Comparison of ENCODE assay signal across 1 cellular context in genomic region chr5:96714951-96715451, GRCh38.
TF ChIP-seq lines count a peak whose summit lies in the region.

No MANE protein-coding gene starts in this region.

TF ChIP-seq in HepG2, 621 proteins besides CTCF, POLR2A, EP300 and RAD21 (continued from another document):
- TF ChIP-seq, protein P1, sequence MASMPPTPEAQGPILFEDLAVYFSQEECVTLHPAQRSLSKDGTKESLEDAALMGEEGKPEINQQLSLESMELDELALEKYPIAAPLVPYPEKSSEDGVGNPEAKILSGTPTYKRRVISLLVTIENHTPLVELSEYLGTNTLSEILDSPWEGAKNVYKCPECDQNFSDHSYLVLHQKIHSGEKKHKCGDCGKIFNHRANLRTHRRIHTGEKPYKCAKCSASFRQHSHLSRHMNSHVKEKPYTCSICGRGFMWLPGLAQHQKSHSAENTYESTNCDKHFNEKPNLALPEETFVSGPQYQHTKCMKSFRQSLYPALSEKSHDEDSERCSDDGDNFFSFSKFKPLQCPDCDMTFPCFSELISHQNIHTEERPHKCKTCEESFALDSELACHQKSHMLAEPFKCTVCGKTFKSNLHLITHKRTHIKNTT (CRISPR knock-in tag; IDR thresholded peaks at IDR 0.05) = no peak
- TF ChIP-seq SKIL (CRISPR knock-in tag; IDR thresholded peaks at IDR 0.05; ENCODE audit: borderline replicate concordance) = no peak
- TF ChIP-seq MATR3 (CRISPR knock-in tag; IDR thresholded peaks at IDR 0.05) = no peak
- TF ChIP-seq ZNF883 (CRISPR knock-in tag; IDR thresholded peaks at IDR 0.05; ENCODE audit: not compliant biosample characterization) = no peak
- TF ChIP-seq SOX6 (IDR thresholded peaks at IDR 0.05) = no peak
- TF ChIP-seq SOX6 (CRISPR knock-in tag; IDR thresholded peaks at IDR 0.05) = peak; percentile 99
- TF ChIP-seq GABPB1 (CRISPR knock-in tag; IDR thresholded peaks at IDR 0.05) = no peak
- TF ChIP-seq ZNF12 (CRISPR knock-in tag; IDR thresholded peaks at IDR 0.05) = peak; percentile 66; the same call in 1 of the 2 replicates
- TF ChIP-seq ZNF326 (CRISPR knock-in tag; IDR thresholded peaks at IDR 0.05; ENCODE audit: borderline replicate concordance) = no peak
- peak; percentile 99 for TF ChIP-seq FOXJ3 (CRISPR knock-in tag; IDR thresholded peaks at IDR 0.05; ENCODE audit: borderline replicate concordance)
- TF ChIP-seq ETV5 (CRISPR knock-in tag; IDR thresholded peaks at IDR 0.05; ENCODE audit: borderline replicate concordance) = peak; percentile 18; the same call in 1 of the 2 replicates
- no peak for TF ChIP-seq ZNF264 (CRISPR knock-in tag; IDR thresholded peaks at IDR 0.05)
- TF ChIP-seq ATF7-NPFF (CRISPR knock-in tag; IDR thresholded peaks at IDR 0.05; ENCODE audit: low read depth) = no peak
- TF ChIP-seq TFAP4 (IDR thresholded peaks at IDR 0.05; ENCODE audit: borderline replicate concordance, low read depth) = peak; percentile 100
- TF ChIP-seq CEBPG (CRISPR knock-in tag; IDR thresholded peaks at IDR 0.05) = peak; percentile 99
- no peak for TF ChIP-seq ZMAT5 (CRISPR knock-in tag; IDR thresholded peaks at IDR 0.05; ENCODE audit: borderline replicate concordance, low read depth)
- no peak for TF ChIP-seq ZNF253 (CRISPR knock-in tag; IDR thresholded peaks at IDR 0.05; ENCODE audit: borderline replicate concordance)
- no peak for TF ChIP-seq HOXA3 (CRISPR knock-in tag; IDR thresholded peaks at IDR 0.05)
- TF ChIP-seq, protein P2, sequence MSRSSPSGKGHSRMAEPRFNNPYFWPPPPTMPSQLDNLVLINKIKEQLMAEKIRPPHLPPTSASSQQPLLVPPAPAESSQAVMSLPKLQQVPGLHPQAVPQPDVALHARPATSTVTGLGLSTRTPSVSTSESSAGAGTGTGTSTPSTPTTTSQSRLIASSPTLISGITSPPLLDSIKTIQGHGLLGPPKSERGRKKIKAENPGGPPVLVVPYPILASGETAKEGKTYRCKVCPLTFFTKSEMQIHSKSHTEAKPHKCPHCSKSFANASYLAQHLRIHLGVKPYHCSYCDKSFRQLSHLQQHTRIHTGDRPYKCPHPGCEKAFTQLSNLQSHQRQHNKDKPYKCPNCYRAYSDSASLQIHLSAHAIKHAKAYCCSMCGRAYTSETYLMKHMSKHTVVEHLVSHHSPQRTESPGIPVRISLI (CRISPR knock-in tag; IDR thresholded peaks at IDR 0.05; ENCODE audit: borderline replicate concordance) = no peak
- TF ChIP-seq NR2C2 (CRISPR knock-in tag; IDR thresholded peaks at IDR 0.05; ENCODE audit: borderline replicate concordance) = peak; percentile 50; the same call in 1 of the 2 replicates
- no peak for TF ChIP-seq ZNF558 (CRISPR knock-in tag; IDR thresholded peaks at IDR 0.05; ENCODE audit: borderline replicate concordance)
- no peak for TF ChIP-seq ZNF431 (CRISPR knock-in tag; IDR thresholded peaks at IDR 0.05; ENCODE audit: borderline replicate concordance, low read depth)
- no peak for TF ChIP-seq ZNF782 (CRISPR knock-in tag; IDR thresholded peaks at IDR 0.05; ENCODE audit: borderline replicate concordance)
- TF ChIP-seq HDAC1 (CRISPR knock-in tag; IDR thresholded peaks at IDR 0.05) = peak; percentile 60
